15 cellular contexts compared by ENCODE assay signal in genomic region chr5:39712316-39713223, GRCh38.
"Had no signal": no experiment of that assay in that cellular context is flagged by ENCODE, and none has a peak within 500 bp of the region (broad histone marks: within the 10 kb centered on the region; RNA-seq: fewer than 3 reads in every experiment).

No MANE protein-coding gene starts in this region.

- H3K27ac ChIP-seq: breast epithelium, esophagus squamous epithelium, testis, upper lobe of right lung had no signal

- DNase-seq: activated CD4-positive, alpha-beta memory T cell treated with anti-CD3 and anti-CD28 coated beads for 36 hours; activated gamma-delta T cell; activated naive CD8-positive, alpha-beta T cell treated with anti-CD3 and anti-CD28 coated beads for 36 hours; activated T-cell treated with anti-CD3 and anti-CD28 coated beads, Interleukin-2, amount 50 U/mL, for 48 hours; anterior cingulate cortex; esophagus squamous epithelium; immature natural killer cell; mammary epithelial cell; nephron progenitor cell; stimulated activated CD4-positive, alpha-beta T cell treated with anti-CD3 and anti-CD28 coated beads, Interleukin-15, amount 100 ng/mL, for 24 hours; stimulated activated CD4-positive, alpha-beta T cell treated with anti-CD3 and anti-CD28 coated beads, Interleukin-4, amount 100 ng/mL, for 24 hours; T-helper 9 cell; upper lobe of right lung had no signal

- H3K4me1 ChIP-seq: esophagus squamous epithelium had no signal

- H3K9me3 ChIP-seq: breast epithelium, esophagus squamous epithelium, testis, upper lobe of right lung had no signal

- H3K36me3 ChIP-seq: breast epithelium, esophagus squamous epithelium, upper lobe of right lung had no signal

- ATAC-seq: upper lobe of right lung had no signal

- H3K27me3 ChIP-seq: breast epithelium, esophagus squamous epithelium, testis, upper lobe of right lung had no signal

- H3K4me3 ChIP-seq: breast epithelium, esophagus squamous epithelium, testis, upper lobe of right lung had no signal
